12 cellular contexts compared by ENCODE assay signal in the genomic region with DNA sequence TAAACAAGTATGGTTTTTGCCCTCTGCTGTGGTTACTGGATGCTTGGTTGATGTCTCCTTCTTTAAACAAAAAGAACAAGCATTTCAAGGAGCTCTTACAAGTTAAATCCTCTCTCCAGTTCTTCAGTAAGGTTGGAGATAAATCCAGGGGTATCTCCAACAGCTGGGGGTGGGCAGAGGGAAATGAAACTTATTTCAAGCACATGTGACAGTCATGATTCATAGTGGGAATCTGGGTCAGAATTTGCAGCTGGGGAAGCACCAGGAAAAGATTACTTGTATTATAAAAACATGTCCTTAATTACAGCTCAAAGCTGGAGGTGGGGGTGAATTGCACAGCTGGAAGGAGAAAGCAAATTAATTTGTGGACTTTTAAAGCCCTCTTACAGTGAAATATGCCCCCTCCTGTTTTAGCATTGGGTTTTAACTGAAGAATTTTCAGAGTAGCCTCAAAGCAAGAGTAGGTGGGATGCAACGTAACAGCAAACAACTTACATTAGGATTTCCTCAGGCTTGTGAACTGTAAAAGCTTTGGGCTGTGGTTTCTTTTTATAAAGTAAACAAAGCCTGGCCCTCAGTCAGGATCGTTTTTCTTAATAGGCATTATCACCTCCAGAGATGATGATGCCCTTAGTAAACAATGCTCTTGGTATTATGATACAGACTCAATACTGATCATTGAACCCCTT.
A peak's percentile ranks its signal among the peaks of the same experiment; 100 is the strongest.
DNase-seq lines count a peak whose midpoint lies in the region; ATAC-seq, FAIRE-seq and TF ChIP-seq lines count a peak whose summit lies in the region.
"Had no signal": no experiment of that assay in that cellular context is flagged by ENCODE, and none has a peak within 500 bp of the region (broad histone marks: within the 10 kb centered on the region; RNA-seq: fewer than 3 reads in every experiment).

No MANE protein-coding gene starts in this region.

- peaks cover 10% of the 10 kb centered on the region for H3K4me1 Mint-ChIP-seq in nephron
- no peaks in the 10 kb centered on the region for H3K4me1 Mint-ChIP-seq in CD8-positive, alpha-beta memory T cell

- H3K36me3 ChIP-seq in endothelial cell of umbilical vein (ENCODE audit: control insufficient read depth in 2 of 2, extremely low read depth in 1 of 2, insufficient read depth in 2 of 2, low read length in 2 of 2): no peaks in the 10 kb centered on the region
- no peaks in the 10 kb centered on the region for H3K36me3 ChIP-seq in CD8-positive, alpha-beta memory T cell (ENCODE audit: insufficient read depth, low read length)

- no peaks in the 10 kb centered on the region for H3K4me1 ChIP-seq in endothelial cell of umbilical vein (ENCODE audit: control insufficient read depth, extremely low read depth, insufficient read depth, low read length)
- H3K4me1 ChIP-seq in CD8-positive, alpha-beta memory T cell (ENCODE audit: insufficient read depth, low read length): no peaks in the 10 kb centered on the region

- dilution Hi-C loops in endothelial cell of umbilical vein (cut with MboI; ENCODE audit: extremely low pct_ligation_motif_present, low sequenced_read_pairs): no loop called here

- no peaks in the 10 kb centered on the region for H4K20me1 ChIP-seq in endothelial cell of umbilical vein (replicated peaks; ENCODE audit: control insufficient read depth, extremely low read depth, insufficient read depth, low read length)

- ATAC-seq in GM18498 (IDR thresholded peaks at IDR 0.05; ENCODE audit: unreplicated experiment): no peak
- ATAC-seq: sciatic nerve had no signal

- H3K27me3 ChIP-seq in endothelial cell of umbilical vein (ENCODE audit: control insufficient read depth in 2 of 2, insufficient read depth in 2 of 2, low read length in 2 of 2): no peaks in the 10 kb centered on the region
- H3K27me3 ChIP-seq in CD8-positive, alpha-beta memory T cell (ENCODE audit: insufficient read depth, low read length, poor library complexity, severe bottlenecking): no peaks in the 10 kb centered on the region

- H3K36me3 Mint-ChIP-seq in nephron (ENCODE audit: low read depth): no peaks in the 10 kb centered on the region
- H3K36me3 Mint-ChIP-seq in CD8-positive, alpha-beta memory T cell: no peaks in the 10 kb centered on the region

- no peak overlapping the region for H3K4me3 Mint-ChIP-seq in nephron
- H3K4me3 Mint-ChIP-seq in CD8-positive, alpha-beta memory T cell: no peak overlapping the region

- BruUV-seq in endothelial cell of umbilical vein (replicated peaks; lab: Mats Ljungman, UMichigan): no TSS peak

- no peaks in the 10 kb centered on the region for H3K79me2 ChIP-seq in endothelial cell of umbilical vein (ENCODE audit: control insufficient read depth, insufficient read depth, low read length)

- no peaks in the 10 kb centered on the region for H3K27me3 Mint-ChIP-seq in nephron (ENCODE audit: low read depth)
- H3K27me3 Mint-ChIP-seq in CD8-positive, alpha-beta memory T cell: no peaks in the 10 kb centered on the region

- TF ChIP-seq CTCF in endothelial cell of umbilical vein (IDR thresholded peaks at IDR 0.05; ENCODE audit: extremely low read depth in 1 of 2, insufficient read depth in 1 of 2, low read depth in 1 of 2, low read length in 2 of 2) (no peak), nephron (IDR thresholded peaks at IDR 0.05; ENCODE audit: unreplicated experiment in 3 of 3) (no peak)

- intact Hi-C loops in endothelial cell of umbilical vein (cut with micrococcal nuclease): no loop called here

- H3K27ac ChIP-seq in endothelial cell of umbilical vein (ENCODE audit: insufficient read depth, low read depth, low read length): no peak overlapping the region
- H3K27ac ChIP-seq in CD8-positive, alpha-beta memory T cell (ENCODE audit: low read depth, low read length): no peak overlapping the region

- POLR2A ChIA-PET in endothelial cell of umbilical vein (lab: Charles Lee): no interaction called here
- POLR2A ChIA-PET in CD8-positive, alpha-beta memory T cell (lab: Charles Lee): no interaction called here

- peak; percentile 63 for DNase-seq in EH (ENCODE audit: low read depth)
- peak; percentile 51 for DNase-seq in MV-4-11 (lab: John Stamatoyannopoulos, UW)
- DNase-seq in endothelial cell of umbilical vein (ENCODE audit: low read depth, low spot score): no peak
- DNase-seq in T-helper 1 cell: no peak
- DNase-seq in CD8-positive, alpha-beta memory T cell: no peak
- DNase-seq in cerebellum (ENCODE audit: low spot score): no peak
- DNase-seq: Calu3, NCI-H1105 treated with DMSO at 0.1 percent for 48 hours, NCI-H524 treated with DMSO at 0.1 percent for 48 hours had no signal

- no peak overlapping the region for H2AFZ ChIP-seq in endothelial cell of umbilical vein (ENCODE audit: low read depth, low read length)

- H3K9ac ChIP-seq in endothelial cell of umbilical vein (replicated peaks; ENCODE audit: extremely low read depth, insufficient read depth, low read length): no peak overlapping the region

- CTCF ChIA-PET in endothelial cell of umbilical vein (lab: Charles Lee): no interaction called here
- CTCF ChIA-PET in CD8-positive, alpha-beta memory T cell (lab: Charles Lee): no interaction called here

- peak overlapping the region; percentile 58 to 66 (median 65) for H3K27ac Mint-ChIP-seq in nephron
- no peak overlapping the region for H3K27ac Mint-ChIP-seq in CD8-positive, alpha-beta memory T cell

- H3K9me3 Mint-ChIP-seq in nephron: no peaks in the 10 kb centered on the region
- H3K9me3 Mint-ChIP-seq in CD8-positive, alpha-beta memory T cell: no peaks in the 10 kb centered on the region

- no peak for FAIRE-seq in endothelial cell of umbilical vein (lab: Jason Lieb, UNC)

- H3K9me3 ChIP-seq in endothelial cell of umbilical vein (replicated peaks; ENCODE audit: control insufficient read depth, insufficient read depth, low read length): no peaks in the 10 kb centered on the region
- no peaks in the 10 kb centered on the region for H3K9me3 ChIP-seq in CD8-positive, alpha-beta memory T cell (ENCODE audit: low read length)

- no peak overlapping the region for H3K4me3 ChIP-seq in endothelial cell of umbilical vein (replicated peaks in 1 of 3; ENCODE audit: insufficient read depth in 1 of 3, low read depth in 1 of 3, low read length in 3 of 3)
- no peak overlapping the region for H3K4me3 ChIP-seq in CD8-positive, alpha-beta memory T cell (ENCODE audit: low read length)

- TF ChIP-seq POLR2A in endothelial cell of umbilical vein (IDR thresholded peaks at IDR 0.05; ENCODE audit: low read depth, low read length): no peak

- no peaks in the 10 kb centered on the region for H3K9me1 ChIP-seq in endothelial cell of umbilical vein (replicated peaks; ENCODE audit: control insufficient read depth, extremely low read depth, insufficient read depth, low read length)

- H3K4me2 ChIP-seq in endothelial cell of umbilical vein (ENCODE audit: insufficient read depth, low read length): no peak overlapping the region

TF ChIP-seq in endothelial cell of umbilical vein, 7 proteins besides CTCF, POLR2A, EP300 and RAD21:
- no peak for TF ChIP-seq MYC (IDR thresholded peaks at IDR 0.05; ENCODE audit: low read depth, low read length)
- peak; percentile 11 for TF ChIP-seq FOS (IDR thresholded peaks at IDR 0.05; ENCODE audit: borderline replicate concordance, insufficient read depth, low read length)
- no peak for TF ChIP-seq GATA2 (IDR thresholded peaks at IDR 0.05; ENCODE audit: insufficient read depth, insufficient read length, low read depth, low read length)
- no peak for TF ChIP-seq POLR2AphosphoS5 (IDR thresholded peaks at IDR 0.05; ENCODE audit: insufficient read depth, low read depth, low read length)

Comparison
In these comparisons a context has a peak if more than half of its experiments do, and no peak if none do; other contexts are left out.
1. DNase-seq: peak in EH (single experiment) and MV-4-11 (single experiment); none in endothelial cell of umbilical vein (single experiment), T-helper 1 cell (0 of 5), CD8-positive, alpha-beta memory T cell (0 of 5) and cerebellum (single experiment).
2. H3K27ac Mint-ChIP-seq: peak in nephron (3 of 3); none in CD8-positive, alpha-beta memory T cell (0 of 8).